ENCODE assay signal across 25 cellular contexts in genomic region chr6:9405825-9406224, GRCh38.
DNase-seq lines count a peak whose midpoint lies in the region; ATAC-seq and TF ChIP-seq lines count a peak whose summit lies in the region.
"Had no signal": no experiment of that assay in that cellular context is flagged by ENCODE, and none has a peak within 500 bp of the region (broad histone marks: within the 10 kb centered on the region; RNA-seq: fewer than 3 reads in every experiment).

No MANE protein-coding gene starts in this region.

- H3K4me2 ChIP-seq in mammary epithelial cell (ENCODE audit: insufficient read depth, low read depth, low read length) (peak overlapping the region; percentile 6), PC-3 (ENCODE audit: low read length) (peak overlapping the region; percentile 79)

- H3K4me3 ChIP-seq in mammary epithelial cell (replicated peaks in 1 of 3; ENCODE audit: insufficient read depth in 1 of 3, low read depth in 2 of 3, low read length in 3 of 3) (no peak overlapping the region), breast epithelium (no peak overlapping the region), PC-3 (ENCODE audit: low read length) (peak overlapping the region; percentile 38), testis (no peak overlapping the region)
- H3K4me3 ChIP-seq: body of pancreas, heart left ventricle, K562, Peyer's patch, prostate gland, vagina had no signal

- H2AFZ ChIP-seq in mammary epithelial cell (ENCODE audit: low read depth, low read length) (peak overlapping the region; percentile 1), PC-3 (ENCODE audit: low read length) (peak overlapping the region; percentile 48)

- TF ChIP-seq CTCF in mammary epithelial cell (conservative IDR thresholded peaks at IDR 0.05 in 1 of 2, IDR thresholded peaks at IDR 0.05 in 1 of 2; ENCODE audit: extremely low read depth in 1 of 2, insufficient read depth in 1 of 2, low read depth in 1 of 2, low read length in 2 of 2), result no peak
- no peak for TF ChIP-seq CTCF in breast epithelium (IDR thresholded peaks at IDR 0.05)
- no peak for TF ChIP-seq CTCF in PC-3 (conservative IDR thresholded peaks at IDR 0.05; ENCODE audit: low read depth, low read length)
- TF ChIP-seq CTCF in testis (IDR thresholded peaks at IDR 0.05), result no peak
- TF ChIP-seq CTCF in mesothelial cell of epicardium (IDR thresholded peaks at IDR 0.05; ENCODE audit: unreplicated experiment), result no peak

- H3F3A ChIP-seq in PC-3 (ENCODE audit: low read length, unreplicated experiment), result peaks cover 9% of the 10 kb centered on the region

- peaks cover 17% of the 10 kb centered on the region for H3K4me1 ChIP-seq in mammary epithelial cell (ENCODE audit: insufficient read depth, low read length)
- H3K4me1 ChIP-seq in breast epithelium, result no peaks in the 10 kb centered on the region
- H3K4me1 ChIP-seq in PC-3 (ENCODE audit: insufficient read depth, low read length), result peaks cover 63% of the 10 kb centered on the region
- no peaks in the 10 kb centered on the region for H3K4me1 ChIP-seq in testis
- H3K4me1 ChIP-seq: heart left ventricle, Peyer's patch, prostate gland, vagina had no signal

- no TSS peak for BruUV-seq in mammary epithelial cell (replicated peaks; lab: Mats Ljungman, UMichigan)
- no TSS peak for BruUV-seq in PC-3 (replicated peaks; lab: Mats Ljungman, UMichigan)

- no peaks in the 10 kb centered on the region for H3K36me3 Mint-ChIP-seq in mesothelial cell of epicardium
- H3K36me3 Mint-ChIP-seq: activated CD8-positive, alpha-beta memory T cell treated with anti-CD3 and anti-CD28 coated beads, Interleukin-2, amount 10 ng/mL, durations not matched to agents 7 days and 5 days; WTC11 had no signal

- WGBS in mammary epithelial cell (ENCODE audit: low coverage, missing lambda C conversion rate), result 82% methylated on average over 7 of the region's 7 CpGs
- 49 to 61% methylated on average over 7 of the region's 7 CpGs for WGBS in testis, 2 donors

- dilution Hi-C loops in mammary epithelial cell (cut with HindIII; ENCODE audit: low sequenced_read_pairs), result no loop called here

- no peaks in the 10 kb centered on the region for H3K27me3 ChIP-seq in mammary epithelial cell (ENCODE audit: insufficient read depth, low read length)
- no peaks in the 10 kb centered on the region for H3K27me3 ChIP-seq in breast epithelium
- no peaks in the 10 kb centered on the region for H3K27me3 ChIP-seq in PC-3 (ENCODE audit: low read length)
- no peaks in the 10 kb centered on the region for H3K27me3 ChIP-seq in testis
- H3K27me3 ChIP-seq: body of pancreas, heart left ventricle, Peyer's patch, vagina had no signal

- H3K4me3 Mint-ChIP-seq in mesothelial cell of epicardium, result no peak overlapping the region
- H3K4me3 Mint-ChIP-seq: activated CD8-positive, alpha-beta memory T cell treated with anti-CD3 and anti-CD28 coated beads, Interleukin-2, amount 10 ng/mL, durations not matched to agents 7 days and 5 days; B cell; WTC11 had no signal

- H4K20me1 ChIP-seq in mammary epithelial cell (ENCODE audit: insufficient read depth, low read length) (no peaks in the 10 kb centered on the region), PC-3 (ENCODE audit: low read length) (no peaks in the 10 kb centered on the region)

- H3K9me3 ChIP-seq in mammary epithelial cell (replicated peaks; ENCODE audit: insufficient read depth, low read length) (no peaks in the 10 kb centered on the region), breast epithelium (no peaks in the 10 kb centered on the region), PC-3 (ENCODE audit: low read length) (no peaks in the 10 kb centered on the region), testis (no peaks in the 10 kb centered on the region)
- H3K9me3 ChIP-seq: body of pancreas, heart left ventricle, Peyer's patch, prostate gland, vagina had no signal

- H3K9ac ChIP-seq in mammary epithelial cell (ENCODE audit: insufficient read depth, low read length) (no peak overlapping the region), PC-3 (ENCODE audit: low read length) (peak overlapping the region; percentile 79)

- H3K36me3 ChIP-seq in mammary epithelial cell (ENCODE audit: insufficient read depth, low read length), result no peaks in the 10 kb centered on the region
- no peaks in the 10 kb centered on the region for H3K36me3 ChIP-seq in breast epithelium
- H3K36me3 ChIP-seq in PC-3 (ENCODE audit: low read depth, low read length), result no peaks in the 10 kb centered on the region
- H3K36me3 ChIP-seq in testis (ENCODE audit: low read depth, missing control alignments), result no peaks in the 10 kb centered on the region
- H3K36me3 ChIP-seq: heart left ventricle, Peyer's patch, prostate gland, vagina had no signal

- no peak overlapping the region for H3K27ac Mint-ChIP-seq in mesothelial cell of epicardium
- H3K27ac Mint-ChIP-seq: activated CD8-positive, alpha-beta memory T cell treated with anti-CD3 and anti-CD28 coated beads, Interleukin-2, amount 10 ng/mL, durations not matched to agents 7 days and 5 days; B cell; WTC11 had no signal

- TF ChIP-seq POLR2A in breast epithelium (IDR thresholded peaks at IDR 0.05) (no peak), testis (IDR thresholded peaks at IDR 0.05) (no peak)

- intact Hi-C loops in mammary epithelial cell (cut with micrococcal nuclease) (loop anchor here (5.0 to 10.0 kb wide), 2 partner anchors 119 to 1011 kb away; partner anchors contain the start of gene TFAP2A), breast epithelium (cut with DNase I; ENCODE audit: low total_unique reads) (no loop called here), PC-3 (cut with micrococcal nuclease) (loop anchor here (2.0 to 10.0 kb wide), 4 partner anchors 76 to 423 kb away; no protein-coding TSS in a partner anchor), testis (cut with DNase I; ENCODE audit: low total_unique reads) (no loop called here)

- no peaks in the 10 kb centered on the region for H3K9me3 Mint-ChIP-seq in mesothelial cell of epicardium
- H3K9me3 Mint-ChIP-seq: WTC11 had no signal

- no peaks in the 10 kb centered on the region for H3K27me3 Mint-ChIP-seq in mesothelial cell of epicardium (ENCODE audit: low read depth)
- H3K27me3 Mint-ChIP-seq: activated CD8-positive, alpha-beta memory T cell treated with anti-CD3 and anti-CD28 coated beads, Interleukin-2, amount 10 ng/mL, durations not matched to agents 7 days and 5 days; B cell had no signal

- no peak for DNase-seq in mammary epithelial cell
- no peak for DNase-seq in breast epithelium (ENCODE audit: low spot score in 2 of 2)
- DNase-seq in PC-3, result peak; percentile 65
- no peak for DNase-seq in epithelial cell of prostate (ENCODE audit: low read depth, low spot score)
- no peak for DNase-seq in testis
- DNase-seq in mesothelial cell of epicardium (ENCODE audit: low spot score in 2 of 2, unreplicated experiment in 2 of 2), result no peak
- DNase-seq: activated CD4-positive, alpha-beta T cell treated with anti-CD3 and anti-CD28 coated beads, Interleukin-2, amount 50 U/mL, for 1 hour; activated CD8-positive, alpha-beta memory T cell treated with anti-CD3 and anti-CD28 coated beads, Interleukin-2, amount 10 ng/mL, durations not matched to agents 7 days and 5 days; activated T-cell treated with anti-CD3 and anti-CD28 coated beads, Interleukin-2, amount 50 U/mL, for 48 hours; body of pancreas; DMS53; heart left ventricle; NCI-H1105; NCI-H2081 treated with DMSO at 0.1 percent for 48 hours; NCI-H510A; NK-92 treated with Interleukin-12 subunit alpha and Interleukin-12 subunit beta, amount 100 ng/mL, for 24 hours; Peyer's patch; stimulated activated naive CD8-positive, alpha-beta T cell treated with anti-CD3 and anti-CD28 coated beads, Interleukin-15, Interleukin-2, amounts not matched to agents 100 U/mL and 50 U/mL, for 24 hours had no signal

- in situ Hi-C loops in mammary epithelial cell (cut with MboI; ENCODE audit: low sequenced_read_pairs in 2 of 2), result loop anchor here in 1 of 2 donors (25.0 kb wide), 1 partner anchor 1031 kb away; no protein-coding TSS in a partner anchor

- peak overlapping the region; percentile 23 for H3K27ac ChIP-seq in mammary epithelial cell (ENCODE audit: insufficient read depth, low read depth, low read length)
- H3K27ac ChIP-seq in breast epithelium, result no peak overlapping the region
- peak overlapping the region; percentile 97 for H3K27ac ChIP-seq in PC-3 (ENCODE audit: low read length)
- peak overlapping the region; percentile 28 for H3K27ac ChIP-seq in epithelial cell of prostate
- H3K27ac ChIP-seq in testis, result no peak overlapping the region
- H3K27ac ChIP-seq: body of pancreas, heart left ventricle, Peyer's patch, prostate gland, vagina had no signal

- POLR2A ChIA-PET in PC-3 (lab: Charles Lee; ENCODE audit: unreplicated experiment), result interaction anchor here (0.6 to 0.9 kb wide), 2 partner anchors 76 to 1008 kb away, joined by 3 read pairs; no protein-coding TSS in a partner anchor

- CTCF ChIA-PET in mammary epithelial cell (lab: Charles Lee; ENCODE audit: low non-redundant PET) (no interaction called here), PC-3 (lab: Charles Lee) (interaction anchor here (0.7 kb wide), 1 partner anchor 113 kb away, joined by 5 read pairs; no protein-coding TSS in a partner anchor)

- no peaks in the 10 kb centered on the region for H3K79me2 ChIP-seq in mammary epithelial cell (ENCODE audit: insufficient read depth, low read length)
- H3K79me2 ChIP-seq in PC-3 (ENCODE audit: low read length), result no peaks in the 10 kb centered on the region

- peaks cover 37% of the 10 kb centered on the region for H3K4me1 Mint-ChIP-seq in mesothelial cell of epicardium
- H3K4me1 Mint-ChIP-seq: activated CD8-positive, alpha-beta memory T cell treated with anti-CD3 and anti-CD28 coated beads, Interleukin-2, amount 10 ng/mL, durations not matched to agents 7 days and 5 days; B cell had no signal

- H3K9me2 ChIP-seq in PC-3 (replicated peaks; ENCODE audit: low read length), result no peaks in the 10 kb centered on the region

- ATAC-seq in PC-3 (peak; percentile 2; the same call in 1 of the 2 replicates), HG02610 (IDR thresholded peaks at IDR 0.05; ENCODE audit: unreplicated experiment) (no peak), GM19324 (IDR thresholded peaks at IDR 0.05; ENCODE audit: low FRiP score, unreplicated experiment) (no peak)
- ATAC-seq: activated CD8-positive, alpha-beta memory T cell treated with anti-CD3 and anti-CD28 coated beads, Interleukin-2, amount 10 ng/mL, durations not matched to agents 7 days and 5 days; body of pancreas; heart left ventricle; K562; stimulated activated naive CD8-positive, alpha-beta T cell treated with anti-CD3 and anti-CD28 coated beads, Interleukin-15, Interleukin-2, amounts not matched to agents 100 U/mL and 50 U/mL, for 24 hours; WTC11 had no signal

Comparison
In these comparisons a context has a peak if more than half of its experiments do, and no peak if none do; other contexts are left out.
1. H3K27ac ChIP-seq: peak in mammary epithelial cell (single experiment), PC-3 (single experiment) and epithelial cell of prostate (single experiment); none in breast epithelium (0 of 2) and testis (0 of 2).
2. intact Hi-C loops: an anchor here in mammary epithelial cell (5.0 to 10.0 kb wide) and PC-3 (2.0 to 10.0 kb wide); none called in breast epithelium and testis.